In the genomic region with DNA sequence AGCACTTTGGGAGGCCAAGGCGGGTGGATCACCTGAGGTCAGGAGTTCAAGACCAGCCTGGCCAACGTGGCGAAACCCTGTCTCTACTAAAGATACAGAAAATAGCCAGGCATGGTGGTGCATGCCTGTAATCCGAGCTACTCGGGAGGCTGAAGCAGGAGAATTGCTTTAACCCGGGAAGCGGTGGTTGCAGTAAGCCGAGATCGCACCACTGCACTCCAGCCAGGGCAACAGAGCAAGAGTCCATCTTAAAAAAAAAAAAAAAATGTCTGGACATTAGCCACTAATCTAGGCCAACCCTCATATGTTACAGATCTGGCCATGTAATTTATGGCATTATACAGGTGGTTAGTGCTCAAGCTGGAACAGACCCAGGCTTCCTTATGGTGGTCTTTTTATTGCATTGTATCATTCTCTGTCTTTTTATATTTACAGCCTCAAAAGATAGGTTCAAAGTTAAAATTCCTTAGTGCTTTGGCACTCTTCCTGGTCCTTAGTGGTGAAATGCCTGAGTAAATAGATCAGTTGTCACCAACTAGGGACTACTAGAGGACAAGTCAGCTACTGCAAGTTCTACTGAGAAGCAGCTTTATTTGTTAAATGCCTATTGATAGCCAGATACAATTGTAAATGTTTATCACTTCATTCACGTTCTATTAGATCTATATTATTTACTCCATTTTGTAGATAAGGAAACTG, we compare ENCODE assay signal across 8 cellular contexts. TPM values are rescaled to one million over a fixed set of nuclear protein-coding genes. Genes with fewer than 3 reads are reported as not detected.
DNase-seq lines count a peak whose midpoint lies in the region; TF ChIP-seq lines count a peak whose summit lies in the region.

No MANE protein-coding gene starts in this region.

- no peaks in the 10 kb centered on the region for H3K4me1 Mint-ChIP-seq in activated naive CD8-positive, alpha-beta T cell treated with anti-CD3 and anti-CD28 coated beads for 36 hours

- H3K4me1 ChIP-seq in tibial artery = peaks cover 0 to 54% (median 18%) of the 10 kb centered on the region in 4 donors

- H3K4me3 ChIP-seq in fibroblast of the aortic adventitia (ENCODE audit: low read depth, low read length) (no peak overlapping the region), tibial artery (no peak overlapping the region)

- TF ChIP-seq CTCF in fibroblast of the aortic adventitia (IDR thresholded peaks at IDR 0.05; ENCODE audit: insufficient read depth, low read length) (peak; percentile 22), tibial artery (IDR thresholded peaks at IDR 0.05) (peak; percentile 36 to 39)

- H3K9me3 Mint-ChIP-seq in activated naive CD8-positive, alpha-beta T cell treated with anti-CD3 and anti-CD28 coated beads for 36 hours = no peaks in the 10 kb centered on the region

- no peaks in the 10 kb centered on the region for H3K27me3 ChIP-seq in tibial artery

- intact Hi-C loops in tibial artery (cut with DNase I; ENCODE audit: low total_unique reads) = no loop called here

- no peaks in the 10 kb centered on the region for H3K27me3 Mint-ChIP-seq in activated naive CD8-positive, alpha-beta T cell treated with anti-CD3 and anti-CD28 coated beads for 36 hours

- H3K36me3 Mint-ChIP-seq in activated naive CD8-positive, alpha-beta T cell treated with anti-CD3 and anti-CD28 coated beads for 36 hours = peaks cover 1% of the 10 kb centered on the region

- DNase-seq in NCI-H82 (lab: John Stamatoyannopoulos, UW) (peak; percentile 17), NCI-H82 treated with DMSO at 0.1 percent for 48 hours (lab: John Stamatoyannopoulos, UW; ENCODE audit: unreplicated experiment) (no peak), RKO (ENCODE audit: low spot score) (peak; percentile 67), fibroblast of the aortic adventitia (ENCODE audit: low read depth) (peak; percentile 45), tibial artery (no peak), superior temporal gyrus (ENCODE audit: extremely low spot score) (no peak), NCI-H524 treated with DMSO at 0.1 percent for 48 hours (lab: John Stamatoyannopoulos, UW) (no peak)
- no peak for DNase-seq in activated naive CD8-positive, alpha-beta T cell treated with anti-CD3 and anti-CD28 coated beads for 36 hours

- no peaks in the 10 kb centered on the region for H3K9me3 ChIP-seq in tibial artery

- H3K4me3 Mint-ChIP-seq in activated naive CD8-positive, alpha-beta T cell treated with anti-CD3 and anti-CD28 coated beads for 36 hours = no peak overlapping the region

- no peak overlapping the region for H3K27ac Mint-ChIP-seq in activated naive CD8-positive, alpha-beta T cell treated with anti-CD3 and anti-CD28 coated beads for 36 hours

- H3K27ac ChIP-seq in tibial artery = peak overlapping the region; percentile 34

- H3K36me3 ChIP-seq in tibial artery = peaks cover 0 to 4% (median 2%) of the 10 kb centered on the region in 3 donors

RNA-seq across cellular contexts. Expression of a gene that starts 16.0 kb away (rescaled TPM):
- total RNA-seq in fibroblast of the aortic adventitia (ENCODE audit: low replicate concordance) = 5.2 and 8.0 TPM in 2 replicates
- total RNA-seq in activated naive CD8-positive, alpha-beta T cell treated with anti-CD3 and anti-CD28 coated beads for 36 hours = 1 to 10 TPM; 4.2 to 4.4 TPM

RNA-seq across cellular contexts. Expression of a gene that starts 42.7 kb away (rescaled TPM):
- 41.4 and 41.5 TPM in 2 replicates for total RNA-seq in fibroblast of the aortic adventitia (ENCODE audit: low replicate concordance)
- total RNA-seq in activated naive CD8-positive, alpha-beta T cell treated with anti-CD3 and anti-CD28 coated beads for 36 hours = 10 to 100 TPM; 54.0 to 55.1 TPM

RNA-seq across cellular contexts. Expression of a gene that starts 42.8 kb away (rescaled TPM):
- total RNA-seq in fibroblast of the aortic adventitia (ENCODE audit: low replicate concordance) = 12.9 and 21.6 TPM in 2 replicates
- total RNA-seq in activated naive CD8-positive, alpha-beta T cell treated with anti-CD3 and anti-CD28 coated beads for 36 hours = 10 to 100 TPM; 17.0 to 19.1 TPM

Comparison
In these comparisons a context has a peak if more than half of its experiments do, and no peak if none do; other contexts are left out.
1. DNase-seq: peak in NCI-H82 (single experiment), RKO (single experiment) and fibroblast of the aortic adventitia (single experiment); none in NCI-H82 treated with DMSO at 0.1 percent for 48 hours (single experiment), tibial artery (0 of 2), activated naive CD8-positive, alpha-beta T cell treated with anti-CD3 and anti-CD28 coated beads for 36 hours (single experiment), superior temporal gyrus (single experiment) and NCI-H524 treated with DMSO at 0.1 percent for 48 hours (single experiment).